Comparison of ENCODE assay signal across 11 cellular contexts in the genomic region with DNA sequence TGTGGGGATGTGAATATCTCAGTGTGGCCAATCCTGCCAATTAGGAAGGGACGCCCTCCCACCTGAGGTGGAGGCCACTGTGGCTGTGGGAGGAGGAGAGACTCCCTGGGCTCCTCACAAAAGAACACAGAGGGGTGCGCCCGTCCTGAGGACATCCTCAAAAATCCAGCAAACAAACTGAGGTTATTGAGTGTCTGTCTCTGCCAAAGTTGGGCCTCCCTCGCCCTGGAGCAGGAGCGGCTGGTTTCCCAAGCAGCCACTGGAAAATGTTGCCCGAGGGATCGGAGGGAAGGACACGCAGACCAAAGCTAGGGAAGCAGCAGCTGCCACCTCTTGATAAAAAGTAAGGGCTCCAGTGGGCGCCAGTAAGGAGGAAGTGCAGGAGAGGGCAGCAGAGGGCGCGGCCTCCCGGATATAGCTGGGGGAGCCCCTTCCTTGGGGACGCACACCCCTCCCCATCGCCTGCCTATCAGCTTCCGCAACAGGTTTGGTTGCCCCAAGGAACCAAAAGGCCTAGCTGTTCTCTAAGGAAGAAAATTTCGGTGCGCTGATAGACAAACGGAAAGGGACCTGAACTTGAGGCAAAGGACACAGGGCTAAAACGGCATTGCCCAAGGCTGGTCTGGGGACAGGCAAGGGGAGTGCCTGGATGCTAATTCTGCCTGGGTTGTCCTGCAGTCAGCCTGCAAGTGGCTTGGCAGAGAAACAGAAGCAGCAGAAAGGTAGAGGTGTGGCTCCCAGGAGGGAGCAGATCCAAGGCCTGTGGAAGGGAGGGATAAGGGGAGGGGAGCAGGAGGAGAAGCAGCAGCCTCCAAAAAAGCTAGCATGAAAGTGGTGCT. TPM values are rescaled to one million over a fixed set of nuclear protein-coding genes. Genes with fewer than 3 reads are reported as not detected.
A peak's percentile ranks its signal among the peaks of the same experiment; 100 is the strongest.
DNase-seq lines count a peak whose midpoint lies in the region; ATAC-seq lines count a peak whose summit lies in the region.
"Had no signal": no experiment of that assay in that cellular context is flagged by ENCODE, and none has a peak within 500 bp of the region (broad histone marks: within the 10 kb centered on the region; RNA-seq: fewer than 3 reads in every experiment).

No MANE protein-coding gene starts in this region.

- peaks cover 69% of the 10 kb centered on the region for H3K27me3 Mint-ChIP-seq in activated naive CD8-positive, alpha-beta T cell treated with anti-CD3 and anti-CD28 coated beads, Interleukin-2, amount 50 U/mL, for 24 hours

- peak overlapping the region in 1 of 2 donors; percentile 77 for H3K27ac Mint-ChIP-seq in activated naive CD4-positive, alpha-beta T cell treated with anti-CD3 and anti-CD28 coated beads, Interleukin-2, amount 50 U/mL, for 72 hours
- H3K27ac Mint-ChIP-seq in activated naive CD8-positive, alpha-beta T cell treated with anti-CD3 and anti-CD28 coated beads, Interleukin-2, amount 50 U/mL, for 24 hours = no peak overlapping the region
- H3K27ac Mint-ChIP-seq: CD4-positive, alpha-beta memory T cell had no signal

- H3K36me3 Mint-ChIP-seq in activated naive CD4-positive, alpha-beta T cell treated with anti-CD3 and anti-CD28 coated beads, Interleukin-2, amount 50 U/mL, for 72 hours = peaks cover 0 to 5% of the 10 kb centered on the region in 2 donors
- H3K36me3 Mint-ChIP-seq in activated naive CD8-positive, alpha-beta T cell treated with anti-CD3 and anti-CD28 coated beads, Interleukin-2, amount 50 U/mL, for 24 hours (ENCODE audit: low read depth) = no peaks in the 10 kb centered on the region
- H3K36me3 Mint-ChIP-seq: CD4-positive, alpha-beta memory T cell had no signal

- H3K4me3 Mint-ChIP-seq in activated naive CD8-positive, alpha-beta T cell treated with anti-CD3 and anti-CD28 coated beads, Interleukin-2, amount 50 U/mL, for 24 hours = no peak overlapping the region

- peak; percentile 58 to 61 for ATAC-seq in activated naive CD4-positive, alpha-beta T cell treated with anti-CD3 and anti-CD28 coated beads, Interleukin-2, amount 50 U/mL, for 72 hours
- ATAC-seq in activated naive CD8-positive, alpha-beta T cell treated with anti-CD3 and anti-CD28 coated beads, Interleukin-2, amount 50 U/mL, for 24 hours = peak; percentile 42
- no peak for ATAC-seq in stimulated activated naive CD8-positive, alpha-beta T cell treated with anti-CD3 and anti-CD28 coated beads, Interleukin-15, Interleukin-2, amounts not matched to agents 100 U/mL and 50 U/mL, for 24 hours

- no peak for DNase-seq in activated naive CD4-positive, alpha-beta T cell treated with anti-CD3 and anti-CD28 coated beads, Interleukin-2, amount 50 U/mL, for 72 hours (ENCODE audit: low spot score in 2 of 2)
- DNase-seq in activated naive CD4-positive, alpha-beta T cell treated with Interleukin-2 at 50 U/mL for 16 hours = no peak
- DNase-seq in NCI-H2171 (lab: John Stamatoyannopoulos, UW) (peak; percentile 34), RKO (ENCODE audit: low spot score) (no peak), activated T-cell treated with anti-CD3 and anti-CD28 coated beads for 4 hours (no peak)
- DNase-seq in activated naive CD8-positive, alpha-beta T cell treated with anti-CD3 and anti-CD28 coated beads, Interleukin-2, amount 50 U/mL, for 24 hours = peak; percentile 29
- peak; percentile 25 for DNase-seq in stimulated activated naive CD8-positive, alpha-beta T cell treated with anti-CD3 and anti-CD28 coated beads, Interleukin-15, Interleukin-2, amounts not matched to agents 100 U/mL and 50 U/mL, for 24 hours
- DNase-seq in NK-92 treated with Interleukin-12 subunit alpha and Interleukin-12 subunit beta, amount 100 ng/mL, for 24 hours (lab: John Stamatoyannopoulos, UW) = no peak
- DNase-seq: CD4-positive, alpha-beta memory T cell; midbrain; NCI-H1105 treated with DMSO at 0.1 percent for 48 hours had no signal

- H3K9me3 Mint-ChIP-seq in activated naive CD4-positive, alpha-beta T cell treated with anti-CD3 and anti-CD28 coated beads, Interleukin-2, amount 50 U/mL, for 72 hours = no peaks in the 10 kb centered on the region
- no peaks in the 10 kb centered on the region for H3K9me3 Mint-ChIP-seq in activated naive CD8-positive, alpha-beta T cell treated with anti-CD3 and anti-CD28 coated beads, Interleukin-2, amount 50 U/mL, for 24 hours

- H3K4me1 Mint-ChIP-seq in activated naive CD8-positive, alpha-beta T cell treated with anti-CD3 and anti-CD28 coated beads, Interleukin-2, amount 50 U/mL, for 24 hours = peaks cover 10% of the 10 kb centered on the region

RNA-seq across cellular contexts. Expression of a gene that starts 1.7 kb away (rescaled TPM):
- not detected for total RNA-seq in activated naive CD4-positive, alpha-beta T cell treated with anti-CD3 and anti-CD28 coated beads, Interleukin-2, amount 50 U/mL, for 72 hours
- total RNA-seq: CD4-positive, alpha-beta memory T cell had no signal

Comparison
In these comparisons a context has a peak if more than half of its experiments do, and no peak if none do; other contexts are left out.
1. DNase-seq: peak in NCI-H2171 (single experiment), activated naive CD8-positive, alpha-beta T cell treated with anti-CD3 and anti-CD28 coated beads, Interleukin-2, amount 50 U/mL, for 24 hours (single experiment) and stimulated activated naive CD8-positive, alpha-beta T cell treated with anti-CD3 and anti-CD28 coated beads, Interleukin-15, Interleukin-2, amounts not matched to agents 100 U/mL and 50 U/mL, for 24 hours (single experiment); none in activated naive CD4-positive, alpha-beta T cell treated with anti-CD3 and anti-CD28 coated beads, Interleukin-2, amount 50 U/mL, for 72 hours (0 of 2), activated naive CD4-positive, alpha-beta T cell treated with Interleukin-2 at 50 U/mL for 16 hours (single experiment), RKO (single experiment), activated T-cell treated with anti-CD3 and anti-CD28 coated beads for 4 hours (single experiment) and NK-92 treated with Interleukin-12 subunit alpha and Interleukin-12 subunit beta, amount 100 ng/mL, for 24 hours (single experiment).